In genomic region chr2:98519156-98519555, GRCh38 we compare ENCODE assay signal across 18 cellular contexts.
A peak's percentile ranks its signal among the peaks of the same experiment; 100 is the strongest.
DNase-seq lines count a peak whose midpoint lies in the region; ATAC-seq and TF ChIP-seq lines count a peak whose summit lies in the region.
"Had no signal": no experiment of that assay in that cellular context is flagged by ENCODE, and none has a peak within 500 bp of the region (broad histone marks: within the 10 kb centered on the region; RNA-seq: fewer than 3 reads in every experiment).

No MANE protein-coding gene starts in this region.

- H3K4me1 ChIP-seq in esophagus muscularis mucosa (peaks cover 28 to 64% (median 59%) of the 10 kb centered on the region in 4 donors), HAP-1 (no peaks in the 10 kb centered on the region)

- H3K27ac ChIP-seq in SK-N-MC (peak overlapping the region; percentile 40; the same call in 1 of the 2 replicates), esophagus muscularis mucosa (replicated peaks in 1 of 4) (peak overlapping the region in 2 of 4 donors; percentile 29 to 34)
- H3K27ac ChIP-seq: SJCRH30 had no signal

- peaks cover 32% of the 10 kb centered on the region for H3K36me3 Mint-ChIP-seq in activated CD8-positive, alpha-beta memory T cell treated with anti-CD3 and anti-CD28 coated beads, Interleukin-2, amount 10 ng/mL, durations not matched to agents 7 days and 5 days

- H3K27ac Mint-ChIP-seq in activated CD8-positive, alpha-beta memory T cell treated with anti-CD3 and anti-CD28 coated beads, Interleukin-2, amount 10 ng/mL, durations not matched to agents 7 days and 5 days = peak overlapping the region; percentile 40

- no peak for TF ChIP-seq EP300 in esophagus muscularis mucosa (IDR thresholded peaks at IDR 0.05)

- no peak for DNase-seq in activated CD8-positive, alpha-beta memory T cell treated with anti-CD3 and anti-CD28 coated beads, Interleukin-2, amount 10 ng/mL, durations not matched to agents 7 days and 5 days
- DNase-seq in activated CD8-positive, alpha-beta memory T cell treated with anti-CD3 and anti-CD28 coated beads, Interleukin-2, amount 50 U/mL, for 4 hours = no peak
- DNase-seq in SK-N-MC (ENCODE audit: low read depth, low spot score) = no peak
- DNase-seq in esophagus muscularis mucosa (ENCODE audit: extremely low spot score) = peak; percentile 80
- peak; percentile 54 for DNase-seq in renal cortical epithelial cell (ENCODE audit: low read depth)
- DNase-seq in left colon = no peak
- DNase-seq in HAP-1 (ENCODE audit: low spot score in 2 of 2) = no peak
- DNase-seq: activated CD8-positive, alpha-beta memory T cell treated with anti-CD3 and anti-CD28 coated beads, Interleukin-2, amount 50 U/mL, for 48 hours; MG63; NCI-H2171; NK-92 treated with Interleukin-12 subunit alpha and Interleukin-12 subunit beta, amount 100 ng/mL, for 24 hours; SJCRH30; small intestine; stimulated activated naive CD8-positive, alpha-beta T cell treated with anti-CD3 and anti-CD28 coated beads, Interleukin-15, amount 100 ng/mL, for 72 hours had no signal

- ATAC-seq in activated CD8-positive, alpha-beta memory T cell treated with anti-CD3 and anti-CD28 coated beads, Interleukin-2, amount 10 ng/mL, durations not matched to agents 7 days and 5 days = no peak
- no peak for ATAC-seq in HG03196 (IDR thresholded peaks at IDR 0.05; ENCODE audit: unreplicated experiment)
- ATAC-seq in left colon = no peak
- ATAC-seq: stimulated activated naive CD8-positive, alpha-beta T cell treated with anti-CD3 and anti-CD28 coated beads, Interleukin-15, amount 100 ng/mL, for 72 hours had no signal

- in situ Hi-C loops in HAP-1 (cut with MboI; ENCODE audit: low sequenced_read_pairs) = no loop called here

- H3K9ac ChIP-seq in SK-N-MC (ENCODE audit: insufficient read length) = no peak overlapping the region

- H3K9me3 ChIP-seq in SK-N-MC (ENCODE audit: low read depth, low read length) = no peaks in the 10 kb centered on the region
- no peaks in the 10 kb centered on the region for H3K9me3 ChIP-seq in esophagus muscularis mucosa
- H3K9me3 ChIP-seq in HAP-1 = no peaks in the 10 kb centered on the region
- H3K9me3 ChIP-seq: MG63, SJCRH30 had no signal

- no peaks in the 10 kb centered on the region; the same call in 1 of the 2 replicates for H3K36me3 ChIP-seq in SK-N-MC (ENCODE audit: insufficient read depth, low read length)
- peaks cover 3 to 22% (median 14%) of the 10 kb centered on the region in 4 donors for H3K36me3 ChIP-seq in esophagus muscularis mucosa
- H3K36me3 ChIP-seq in HAP-1 (replicated peaks) = no peaks in the 10 kb centered on the region
- H3K36me3 ChIP-seq: MG63, SJCRH30 had no signal

- intact Hi-C loops in esophagus muscularis mucosa (cut with DNase I) (loop anchor here (5.0 kb wide), 1 partner anchor 107 kb away; no protein-coding TSS in a partner anchor), left colon (cut with DNase I, micrococcal nuclease) (no loop called here)

- CTCF ChIA-PET in activated CD8-positive, alpha-beta memory T cell treated with anti-CD3 and anti-CD28 coated beads, Interleukin-2, amount 10 ng/mL, durations not matched to agents 7 days and 5 days (lab: Charles Lee) = interaction anchor here (1.1 to 3.6 kb wide), 4 partner anchors 8 to 106 kb away, joined by 4 to 24 read pairs (median 7); no protein-coding TSS in a partner anchor

- no peak for TF ChIP-seq CTCF in esophagus muscularis mucosa (IDR thresholded peaks at IDR 0.05)

- H3K27me3 ChIP-seq in esophagus muscularis mucosa = no peaks in the 10 kb centered on the region
- H3K27me3 ChIP-seq in HAP-1 (ENCODE audit: low read depth) = no peaks in the 10 kb centered on the region
- H3K27me3 ChIP-seq: dorsolateral prefrontal cortex, MG63, SJCRH30 had no signal

- 69% methylated on average over 6 of the region's 6 CpGs for WGBS in esophagus muscularis mucosa

- H3K4me3 Mint-ChIP-seq in activated CD8-positive, alpha-beta memory T cell treated with anti-CD3 and anti-CD28 coated beads, Interleukin-2, amount 10 ng/mL, durations not matched to agents 7 days and 5 days = no peak overlapping the region
- H3K4me3 Mint-ChIP-seq: neural crest cell; stimulated activated naive CD8-positive, alpha-beta T cell treated with anti-CD3 and anti-CD28 coated beads, Interleukin-15, amount 100 ng/mL, for 72 hours had no signal

- H3K27me3 Mint-ChIP-seq in activated CD8-positive, alpha-beta memory T cell treated with anti-CD3 and anti-CD28 coated beads, Interleukin-2, amount 10 ng/mL, durations not matched to agents 7 days and 5 days = no peaks in the 10 kb centered on the region
- H3K27me3 Mint-ChIP-seq: stimulated activated naive CD8-positive, alpha-beta T cell treated with anti-CD3 and anti-CD28 coated beads, Interleukin-15, amount 100 ng/mL, for 72 hours had no signal

- H3K4me3 ChIP-seq in SK-N-MC (no peak overlapping the region), esophagus muscularis mucosa (no peak overlapping the region), HAP-1 (no peak overlapping the region)
- H3K4me3 ChIP-seq: dorsolateral prefrontal cortex, lung, MG63, SJCRH30 had no signal

- TF ChIP-seq POLR2A in esophagus muscularis mucosa (IDR thresholded peaks at IDR 0.05; ENCODE audit: low read depth) = no peak

- H3K4me1 Mint-ChIP-seq in activated CD8-positive, alpha-beta memory T cell treated with anti-CD3 and anti-CD28 coated beads, Interleukin-2, amount 10 ng/mL, durations not matched to agents 7 days and 5 days = peaks cover 41% of the 10 kb centered on the region

- no peaks in the 10 kb centered on the region for H3K9me3 Mint-ChIP-seq in activated CD8-positive, alpha-beta memory T cell treated with anti-CD3 and anti-CD28 coated beads, Interleukin-2, amount 10 ng/mL, durations not matched to agents 7 days and 5 days (ENCODE audit: low read depth)
- H3K9me3 Mint-ChIP-seq: neural crest cell; stimulated activated naive CD8-positive, alpha-beta T cell treated with anti-CD3 and anti-CD28 coated beads, Interleukin-15, amount 100 ng/mL, for 72 hours had no signal

Comparison
In these comparisons a context has a peak if more than half of its experiments do, and no peak if none do; other contexts are left out.
1. DNase-seq: peak in esophagus muscularis mucosa (single experiment) and renal cortical epithelial cell (single experiment); none in activated CD8-positive, alpha-beta memory T cell treated with anti-CD3 and anti-CD28 coated beads, Interleukin-2, amount 10 ng/mL, durations not matched to agents 7 days and 5 days (single experiment), activated CD8-positive, alpha-beta memory T cell treated with anti-CD3 and anti-CD28 coated beads, Interleukin-2, amount 50 U/mL, for 4 hours (single experiment), SK-N-MC (single experiment), left colon (0 of 2) and HAP-1 (0 of 2).